In genomic region chr4:28006021-28006420, GRCh38 we compare ENCODE assay signal across 20 cellular contexts.
DNase-seq lines count a peak whose midpoint lies in the region; ATAC-seq, FAIRE-seq and TF ChIP-seq lines count a peak whose summit lies in the region.
"Had no signal": no experiment of that assay in that cellular context is flagged by ENCODE, and none has a peak within 500 bp of the region (broad histone marks: within the 10 kb centered on the region; RNA-seq: fewer than 3 reads in every experiment).

No MANE protein-coding gene starts in this region.

- H3K27me3 ChIP-seq in spleen (replicated peaks in 1 of 7) (no peaks in the 10 kb centered on the region), SJCRH30 (no peaks in the 10 kb centered on the region)
- H3K27me3 ChIP-seq: BLaER1 treated with 17β-estradiol and CSF1 and Interleukin-3, amounts not matched to agents 10 nM and 100 nM had no signal

- ATAC-seq in Right ventricle myocardium inferior, result no peak
- ATAC-seq: A549; CD8-positive, alpha-beta T cell had no signal

- no peak overlapping the region for H3K27ac ChIP-seq in kidney (ENCODE audit: low read depth in 2 of 2, low read length in 2 of 2)
- no peak overlapping the region for H3K27ac ChIP-seq in spleen
- no peak overlapping the region for H3K27ac ChIP-seq in SJCRH30
- H3K27ac ChIP-seq: 22Rv1; A549; BLaER1 treated with 17β-estradiol and CSF1 and Interleukin-3, amounts not matched to agents 10 nM and 100 nM; C4-2B had no signal

- no peaks in the 10 kb centered on the region for H3K9me3 ChIP-seq in kidney (ENCODE audit: control insufficient read depth in 1 of 2, low read length in 2 of 2)
- H3K9me3 ChIP-seq in spleen, result peaks cover 0 to 9% (median 0%) of the 10 kb centered on the region in 8 donors
- H3K9me3 ChIP-seq in SJCRH30 (replicated peaks), result no peaks in the 10 kb centered on the region
- H3K9me3 ChIP-seq: A549; BLaER1 treated with 17β-estradiol and CSF1 and Interleukin-3, amounts not matched to agents 10 nM and 100 nM; Caco-2 had no signal

- H3K9ac ChIP-seq in kidney (ENCODE audit: low read length in 2 of 2), result no peak overlapping the region
- H3K9ac ChIP-seq: BLaER1 treated with 17β-estradiol and CSF1 and Interleukin-3, amounts not matched to agents 10 nM and 100 nM had no signal

- H3K4me1 ChIP-seq in kidney (ENCODE audit: control insufficient read depth in 1 of 2, insufficient read depth in 1 of 2, low read depth in 1 of 2, low read length in 2 of 2) (no peaks in the 10 kb centered on the region), spleen (no peaks in the 10 kb centered on the region), SJCRH30 (no peaks in the 10 kb centered on the region)
- H3K4me1 ChIP-seq: A549; BLaER1 treated with 17β-estradiol and CSF1 and Interleukin-3, amounts not matched to agents 10 nM and 100 nM; Caco-2 had no signal

- H3K36me3 ChIP-seq in kidney (ENCODE audit: control insufficient read depth in 1 of 2, insufficient read depth in 2 of 2, low read length in 2 of 2), result no peaks in the 10 kb centered on the region
- no peaks in the 10 kb centered on the region for H3K36me3 ChIP-seq in spleen
- no peaks in the 10 kb centered on the region for H3K36me3 ChIP-seq in SJCRH30
- H3K36me3 ChIP-seq: BLaER1 treated with 17β-estradiol and CSF1 and Interleukin-3, amounts not matched to agents 10 nM and 100 nM had no signal

- no peak for TF ChIP-seq POLR2A in spleen (IDR thresholded peaks at IDR 0.05)

- H3K4me3 ChIP-seq in kidney (ENCODE audit: low read length in 2 of 2) (no peak overlapping the region), spleen (no peak overlapping the region), SJCRH30 (no peak overlapping the region)
- H3K4me3 ChIP-seq: A549; BLaER1 treated with 17β-estradiol and CSF1 and Interleukin-3, amounts not matched to agents 10 nM and 100 nM had no signal

- no peak for FAIRE-seq in kidney (lab: Jason Lieb, UNC)
- FAIRE-seq: A549, D721Med, GM12891, GM19239 had no signal

- intact Hi-C loops in Right ventricle myocardium inferior (cut with DNase I), result no loop called here
- intact Hi-C loops in cardiac septum (cut with DNase I), result no loop called here
- intact Hi-C loops in kidney (cut with DNase I), result no loop called here
- intact Hi-C loops in spleen (cut with DNase I; ENCODE audit: low total_unique reads), result no loop called here

- no peak for TF ChIP-seq CTCF in kidney (IDR thresholded peaks at IDR 0.05; ENCODE audit: borderline replicate concordance, extremely low read depth, insufficient read depth)
- no peak for TF ChIP-seq CTCF in spleen (IDR thresholded peaks at IDR 0.05 in 8 of 11, conservative IDR thresholded peaks at IDR 0.05 in 3 of 11)

- WGBS in spleen, 5 donors, result 87 to 94% (median 92%) methylated on average over 12 of the region's 12 CpGs

- peak; percentile 67 for DNase-seq in Right ventricle myocardium inferior (ENCODE audit: missing footprints)
- DNase-seq in cardiac septum (ENCODE audit: low spot score), result no peak
- DNase-seq in kidney, result peak; percentile 37
- peak; percentile 58 for DNase-seq in spleen
- DNase-seq in SJCRH30, result no peak
- no peak for DNase-seq in NCI-H748 treated with DMSO at 0.1 percent for 48 hours (lab: John Stamatoyannopoulos, UW)
- DNase-seq: AML-193; Caco-2; Calu3; CD4-positive, alpha-beta T cell; CD8-positive, alpha-beta T cell; DMS79 treated with DMSO at 0.1 percent for 48 hours; GF-D8 had no signal

Comparison
In these comparisons a context has a peak if more than half of its experiments do, and no peak if none do; other contexts are left out.
1. DNase-seq: peak in Right ventricle myocardium inferior (single experiment), kidney (single experiment) and spleen (single experiment); none in cardiac septum (single experiment), SJCRH30 (0 of 2) and NCI-H748 treated with DMSO at 0.1 percent for 48 hours (single experiment).